13 cellular contexts compared by ENCODE assay signal in genomic region chr3:122697952-122698625, GRCh38. TPM values are rescaled to one million over a fixed set of nuclear protein-coding genes. Genes with fewer than 3 reads are reported as not detected.
DNase-seq lines count a peak whose midpoint lies in the region; ATAC-seq, FAIRE-seq and TF ChIP-seq lines count a peak whose summit lies in the region.
"Had no signal": no experiment of that assay in that cellular context is flagged by ENCODE, and none has a peak within 500 bp of the region (broad histone marks: within the 10 kb centered on the region; RNA-seq: fewer than 3 reads in every experiment).

No MANE protein-coding gene starts in this region.

- POLR2A ChIA-PET in activated B cell treated with CpG ODN at 0.5 μM for 24 hours (lab: Charles Lee), result interaction anchor here (0.6 to 8.4 kb wide), 10 partner anchors 9 to 1037 kb away, joined by 3 to 126 read pairs (median 8); partner anchors contain the start of genes DTX3L, HCLS1, HSPBAP1 and PARP14

- intact Hi-C loops in activated B cell treated with CpG ODN at 0.5 μM for 24 hours (cut with micrococcal nuclease), result loop anchor here (1.0 to 2.0 kb wide), 5 partner anchors 9 to 134 kb away; partner anchors contain the start of genes DTX3L, HSPBAP1, PARP14 and PARP9
- intact Hi-C loops in dorsolateral prefrontal cortex (cut with DNase I), result no loop called here

- TF ChIP-seq CTCF in activated B cell treated with CpG ODN at 0.5 μM for 24 hours (IDR thresholded peaks at IDR 0.05) (no peak), HFFc6 (IDR thresholded peaks at IDR 0.05) (no peak), D721Med (IDR thresholded peaks at IDR 0.05; ENCODE audit: insufficient read depth, missing control alignments) (no peak), dorsolateral prefrontal cortex (IDR thresholded peaks at IDR 0.05 in 54 of 56, conservative IDR thresholded peaks at IDR 0.05 in 2 of 56; ENCODE audit: low read depth in 1 of 56, partially characterized antibody in 56 of 56) (no peak)

- H3K27ac Mint-ChIP-seq in activated B cell treated with CpG ODN at 0.5 μM for 24 hours (peak overlapping the region; percentile 92), HFFc6 (no peak overlapping the region)
- H3K27ac Mint-ChIP-seq: activated naive CD8-positive, alpha-beta T cell treated with anti-CD3 and anti-CD28 coated beads, Interleukin-2, amount 10 ng/mL, durations not matched to agents 7 days and 5 days had no signal

- H3K9me3 Mint-ChIP-seq in activated B cell treated with CpG ODN at 0.5 μM for 24 hours, result peaks cover 2% of the 10 kb centered on the region
- H3K9me3 Mint-ChIP-seq in HFFc6, result no peaks in the 10 kb centered on the region
- H3K9me3 Mint-ChIP-seq: activated naive CD8-positive, alpha-beta T cell treated with anti-CD3 and anti-CD28 coated beads, Interleukin-2, amount 10 ng/mL, durations not matched to agents 7 days and 5 days had no signal

- H3K4me1 Mint-ChIP-seq in activated B cell treated with CpG ODN at 0.5 μM for 24 hours, result peaks cover 94% of the 10 kb centered on the region
- no peaks in the 10 kb centered on the region for H3K4me1 Mint-ChIP-seq in HFFc6 (ENCODE audit: low read depth)

- FAIRE-seq in D721Med (lab: Jason Lieb, UNC), result no peak

- H3K4me3 Mint-ChIP-seq in activated B cell treated with CpG ODN at 0.5 μM for 24 hours (peak overlapping the region; percentile 52), HFFc6 (no peak overlapping the region)
- H3K4me3 Mint-ChIP-seq: activated naive CD8-positive, alpha-beta T cell treated with anti-CD3 and anti-CD28 coated beads, Interleukin-2, amount 10 ng/mL, durations not matched to agents 7 days and 5 days had no signal

- H3K36me3 Mint-ChIP-seq in activated B cell treated with CpG ODN at 0.5 μM for 24 hours (ENCODE audit: low read depth), result peaks cover 92% of the 10 kb centered on the region
- H3K36me3 Mint-ChIP-seq in HFFc6 (ENCODE audit: low read depth), result peaks cover 8% of the 10 kb centered on the region

- in situ Hi-C loops in Caki2 (cut with HindIII; ENCODE audit: low pct_unique_long_range_greater_than_20kb, low sequenced_read_pairs), result no loop called here

- H3K27ac ChIP-seq in dorsolateral prefrontal cortex, result no peak overlapping the region
- H3K27ac ChIP-seq: C4-2B, neutrophil had no signal

- no peaks in the 10 kb centered on the region for H3K27me3 ChIP-seq in dorsolateral prefrontal cortex
- H3K27me3 ChIP-seq: neutrophil had no signal

- H3K4me3 ChIP-seq in dorsolateral prefrontal cortex, result no peak overlapping the region

- ATAC-seq in GM19025 (IDR thresholded peaks at IDR 0.05; ENCODE audit: low read depth, unreplicated experiment) (peak; percentile 85), HG02973 (IDR thresholded peaks at IDR 0.05; ENCODE audit: unreplicated experiment) (peak; percentile 85), activated B cell treated with CpG ODN at 0.5 μM for 24 hours (ENCODE audit: low read depth) (peak; percentile 95)

- DNase-seq in Caki2 (ENCODE audit: low read depth) (peak; percentile 78), activated B cell treated with CpG ODN at 0.5 μM for 24 hours (peak; percentile 48), HFFc6 (no peak), D721Med (ENCODE audit: insufficient read length, low spot score) (no peak), dorsolateral prefrontal cortex (no peak), DMS53 treated with DMSO at 0.1 percent for 48 hours (lab: John Stamatoyannopoulos, UW; ENCODE audit: unreplicated experiment) (no peak)
- DNase-seq: activated naive CD8-positive, alpha-beta T cell treated with anti-CD3 and anti-CD28 coated beads, Interleukin-2, amount 10 ng/mL, durations not matched to agents 7 days and 5 days; glutamatergic neuron; NCI-H187 treated with DMSO at 0.1 percent for 48 hours had no signal

- H3K27me3 Mint-ChIP-seq in activated B cell treated with CpG ODN at 0.5 μM for 24 hours (no peaks in the 10 kb centered on the region), HFFc6 (ENCODE audit: insufficient read depth) (peaks cover 2% of the 10 kb centered on the region; the same call in 1 of the 2 replicates)
- H3K27me3 Mint-ChIP-seq: activated naive CD8-positive, alpha-beta T cell treated with anti-CD3 and anti-CD28 coated beads, Interleukin-2, amount 10 ng/mL, durations not matched to agents 7 days and 5 days had no signal

- CTCF ChIA-PET in activated B cell treated with CpG ODN at 0.5 μM for 24 hours (lab: Charles Lee), result interaction anchor here (1.0 to 7.1 kb wide), 3 partner anchors 19 to 305 kb away, joined by 4 to 45 read pairs (median 6); partner anchors contain the start of gene PARP14

RNA-seq across cellular contexts. Expression of gene PARP14, which starts 17.4 kb away (rescaled TPM):
- total RNA-seq in Caki2 (2014; rRNA removed; shearing (Covaris generic); ENCODE audit: low replicate concordance), result 20.2 and 20.3 TPM in 2 replicates
- total RNA-seq in activated B cell treated with CpG ODN at 0.5 μM for 24 hours (186 and 221 TPM in 2 replicates), dorsolateral prefrontal cortex (10 to 100 TPM in 111 of 120 experiments, 1 to 10 TPM in 9; 7.6 to 50.4 (median 14.8) TPM)
- total RNA-seq in HFFc6 (2021; fragmentation: NEBNext Ultra II Directional; extraction: Animal tissue kit (Norgen Biotek cat#: 25700)), result 10 to 100 TPM in 4 of 6 experiments, 1 to 10 TPM in 2; 5.3 to 16.1 (median 12.8) TPM

Comparison
In these comparisons a context has a peak if more than half of its experiments do, and no peak if none do; other contexts are left out.
1. DNase-seq: peak in Caki2 (single experiment) and activated B cell treated with CpG ODN at 0.5 μM for 24 hours (single experiment); none in HFFc6 (single experiment), D721Med (single experiment), dorsolateral prefrontal cortex (0 of 10) and DMS53 treated with DMSO at 0.1 percent for 48 hours (single experiment).
2. Peak in every context shown above with its lines, with median percentiles within 50 percentile points of each other: ATAC-seq.